ENCODE assay signal across 9 cellular contexts in the genomic region with DNA sequence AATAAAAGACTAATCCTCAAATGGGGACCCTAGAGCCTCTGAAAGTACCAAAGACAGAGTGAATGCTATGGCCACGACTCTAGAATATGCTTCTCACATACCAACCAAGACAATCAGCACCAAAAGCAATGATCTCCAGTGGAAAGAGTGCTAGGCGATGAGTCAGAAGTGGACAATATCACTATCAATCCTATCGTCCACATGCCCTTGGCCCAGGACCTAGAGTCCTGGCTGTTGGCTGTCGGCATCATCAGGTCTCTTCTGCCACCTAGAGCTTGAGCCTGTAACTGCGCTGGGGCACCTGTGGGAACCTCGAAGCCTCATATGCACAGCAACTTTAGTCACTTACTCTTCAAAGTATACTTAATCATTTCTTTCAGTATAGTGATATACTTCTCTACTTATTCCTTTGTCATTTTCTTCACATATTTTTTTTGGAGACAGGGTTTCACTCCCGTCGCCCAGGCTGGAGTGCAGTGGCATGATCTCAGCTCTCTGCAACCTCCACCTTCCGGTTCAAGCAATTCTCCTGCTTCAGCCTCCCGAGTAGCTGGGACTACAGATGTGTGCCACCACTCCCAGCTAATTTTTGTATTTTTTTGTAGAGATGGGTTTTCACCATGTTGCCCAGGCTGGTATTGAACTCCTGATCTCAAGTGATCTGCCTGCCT. TPM values are rescaled to one million over a fixed set of nuclear protein-coding genes. Genes with fewer than 3 reads are reported as not detected.
DNase-seq lines count a peak whose midpoint lies in the region; ATAC-seq, FAIRE-seq and TF ChIP-seq lines count a peak whose summit lies in the region.
"Had no signal": no experiment of that assay in that cellular context is flagged by ENCODE, and none has a peak within 500 bp of the region (broad histone marks: within the 10 kb centered on the region; RNA-seq: fewer than 3 reads in every experiment).

No MANE protein-coding gene starts in this region.

- H3K9me3 Mint-ChIP-seq in activated CD4-positive, alpha-beta memory T cell treated with anti-CD3 and anti-CD28 coated beads for 36 hours, result no peaks in the 10 kb centered on the region
- H3K9me3 Mint-ChIP-seq in natural killer cell, result no peaks in the 10 kb centered on the region

- H3K4me1 Mint-ChIP-seq in activated CD4-positive, alpha-beta memory T cell treated with anti-CD3 and anti-CD28 coated beads for 36 hours (ENCODE audit: low read depth), result peaks cover 16% of the 10 kb centered on the region
- H3K4me1 Mint-ChIP-seq in natural killer cell, result peaks cover 0 to 4% of the 10 kb centered on the region in 2 donors

- H3K36me3 Mint-ChIP-seq in activated CD4-positive, alpha-beta memory T cell treated with anti-CD3 and anti-CD28 coated beads for 36 hours, result peaks cover 23% of the 10 kb centered on the region
- H3K36me3 Mint-ChIP-seq in natural killer cell, result no peaks in the 10 kb centered on the region

- DNase-seq in DMS 273 (lab: John Stamatoyannopoulos, UW; ENCODE audit: unreplicated experiment), result peak; percentile 58
- no peak for DNase-seq in DMS 273 treated with DMSO at 0.1 percent for 48 hours (lab: John Stamatoyannopoulos, UW)
- DNase-seq in NAMALWA (ENCODE audit: low spot score), result peak; percentile 38
- peak; percentile 69 for DNase-seq in activated CD4-positive, alpha-beta memory T cell treated with anti-CD3 and anti-CD28 coated beads for 36 hours
- no peak for DNase-seq in epithelial cell of proximal tubule (ENCODE audit: low read depth)
- no peak for DNase-seq in natural killer cell
- peak; percentile 65 for DNase-seq in urothelium cell line (ENCODE audit: low spot score)

- H3K27ac Mint-ChIP-seq in activated CD4-positive, alpha-beta memory T cell treated with anti-CD3 and anti-CD28 coated beads for 36 hours, result no peak overlapping the region
- H3K27ac Mint-ChIP-seq in natural killer cell, result no peak overlapping the region

- CTCF ChIA-PET in activated CD4-positive, alpha-beta memory T cell treated with anti-CD3 and anti-CD28 coated beads for 36 hours (lab: Charles Lee), result interaction anchor here (0.6 to 1.6 kb wide), 14 partner anchors 13 to 2000 kb away, joined by 3 to 8 read pairs (median 4); no protein-coding TSS in a partner anchor

- intact Hi-C loops in activated CD4-positive, alpha-beta memory T cell treated with anti-CD3 and anti-CD28 coated beads for 36 hours (cut with micrococcal nuclease), result loop anchor here (1.0 kb wide), 1 partner anchor 216 kb away; no protein-coding TSS in a partner anchor
- intact Hi-C loops in natural killer cell (cut with micrococcal nuclease), result no loop called here

- peak; percentile 58 for FAIRE-seq in urothelium cell line (lab: Jason Lieb, UNC)
- FAIRE-seq: A204.1 had no signal

- H3K27me3 Mint-ChIP-seq in activated CD4-positive, alpha-beta memory T cell treated with anti-CD3 and anti-CD28 coated beads for 36 hours, result no peaks in the 10 kb centered on the region
- no peaks in the 10 kb centered on the region for H3K27me3 Mint-ChIP-seq in natural killer cell (ENCODE audit: low read depth in 2 of 2)

- peak; percentile 94 for TF ChIP-seq CTCF in epithelial cell of proximal tubule (conservative IDR thresholded peaks at IDR 0.05; ENCODE audit: low read depth, low read length)
- TF ChIP-seq CTCF in natural killer cell (IDR thresholded peaks at IDR 0.05), result peak; percentile 53

- POLR2A ChIA-PET in activated CD4-positive, alpha-beta memory T cell treated with anti-CD3 and anti-CD28 coated beads for 36 hours (lab: Charles Lee), result no interaction called here

- H3K4me3 ChIP-seq in epithelial cell of proximal tubule (ENCODE audit: low read depth, low read length), result no peak overlapping the region

- peak; percentile 32 to 63 (median 60) for ATAC-seq in natural killer cell
- no peak for ATAC-seq in HG03175 (IDR thresholded peaks at IDR 0.05; ENCODE audit: unreplicated experiment)

- no peak overlapping the region for H3K4me3 Mint-ChIP-seq in activated CD4-positive, alpha-beta memory T cell treated with anti-CD3 and anti-CD28 coated beads for 36 hours
- no peak overlapping the region for H3K4me3 Mint-ChIP-seq in natural killer cell

RNA-seq across cellular contexts. Expression of a gene that starts 29.7 kb away (rescaled TPM):
- total RNA-seq in activated CD4-positive, alpha-beta memory T cell treated with anti-CD3 and anti-CD28 coated beads for 36 hours, result 10 to 100 TPM; 31.3 to 32.4 TPM
- 28.4 and 35.7 TPM in 2 replicates for total RNA-seq in epithelial cell of proximal tubule
- 10 to 100 TPM; 21.8 to 28.9 (median 22.5) TPM for total RNA-seq in natural killer cell

Comparison
In these comparisons a context has a peak if more than half of its experiments do, and no peak if none do; other contexts are left out.
1. DNase-seq: peak in DMS 273 (single experiment), NAMALWA (single experiment), activated CD4-positive, alpha-beta memory T cell treated with anti-CD3 and anti-CD28 coated beads for 36 hours (single experiment) and urothelium cell line (single experiment); none in DMS 273 treated with DMSO at 0.1 percent for 48 hours (single experiment), epithelial cell of proximal tubule (single experiment) and natural killer cell (single experiment).